28 cellular contexts compared by ENCODE assay signal in genomic region chr4:188821500-188821899, GRCh38.
A peak's percentile ranks its signal among the peaks of the same experiment; 100 is the strongest.
DNase-seq lines count a peak whose midpoint lies in the region; ATAC-seq, FAIRE-seq and TF ChIP-seq lines count a peak whose summit lies in the region.
"Had no signal": no experiment of that assay in that cellular context is flagged by ENCODE, and none has a peak within 500 bp of the region (broad histone marks: within the 10 kb centered on the region; RNA-seq: fewer than 3 reads in every experiment).

No MANE protein-coding gene starts in this region.

- H3K27me3 Mint-ChIP-seq in neural progenitor cell (ENCODE audit: insufficient read depth, low read depth), result peaks cover 2% of the 10 kb centered on the region
- no peaks in the 10 kb centered on the region for H3K27me3 Mint-ChIP-seq in activated naive CD8-positive, alpha-beta T cell treated with anti-CD3 and anti-CD28 coated beads for 36 hours
- H3K27me3 Mint-ChIP-seq: B cell; CD8-positive, alpha-beta memory T cell had no signal

- H4K20me1 ChIP-seq in H1 (replicated peaks in 1 of 2; ENCODE audit: control insufficient read depth in 1 of 2, insufficient read depth in 2 of 2, low read length in 2 of 2), result no peaks in the 10 kb centered on the region
- H4K20me1 ChIP-seq in neural progenitor cell (ENCODE audit: low read depth), result no peaks in the 10 kb centered on the region

- ATAC-seq in HG03442 (IDR thresholded peaks at IDR 0.05; ENCODE audit: unreplicated experiment), result no peak

- H3K4me2 ChIP-seq in H1 (ENCODE audit: insufficient read depth in 1 of 2, low read depth in 2 of 2, low read length in 2 of 2), result no peak overlapping the region
- no peak overlapping the region for H3K4me2 ChIP-seq in neural progenitor cell

- H3K9ac ChIP-seq in H1 (replicated peaks in 1 of 4; ENCODE audit: extremely low read depth in 1 of 4, low read depth in 3 of 4, low read length in 3 of 4) (no peak overlapping the region), neural progenitor cell (no peak overlapping the region)

- H2AK5ac ChIP-seq in H1 (ENCODE audit: low read depth, low read length), result no peak overlapping the region

- TF ChIP-seq POLR2A in H1 (IDR thresholded peaks at IDR 0.05; ENCODE audit: control extremely low read depth in 1 of 2, low read depth in 2 of 2, low read length in 2 of 2), result no peak

- no peak overlapping the region for H3K4ac ChIP-seq in H1 (replicated peaks; ENCODE audit: insufficient read length, low read depth, low read length)

- H3K36me3 ChIP-seq in H1 (ENCODE audit: control insufficient read depth in 2 of 4, insufficient read depth in 4 of 4, low read length in 3 of 4), result no peaks in the 10 kb centered on the region
- no peaks in the 10 kb centered on the region for H3K36me3 ChIP-seq in neural progenitor cell
- H3K36me3 ChIP-seq: SJSA1 had no signal

- no peak overlapping the region for H3K4me3 Mint-ChIP-seq in neural progenitor cell
- no peak overlapping the region for H3K4me3 Mint-ChIP-seq in activated naive CD8-positive, alpha-beta T cell treated with anti-CD3 and anti-CD28 coated beads for 36 hours
- H3K4me3 Mint-ChIP-seq: B cell; CD8-positive, alpha-beta memory T cell had no signal

- H3K27ac ChIP-seq in H1 (ENCODE audit: low read depth, low read length) (no peak overlapping the region), neural progenitor cell (no peak overlapping the region)
- H3K27ac ChIP-seq: 22Rv1, C4-2B, SJSA1 had no signal

- WGBS in H1 (ENCODE audit: extremely low coverage in 1 of 2, insufficient coverage in 1 of 2, insufficient read length in 1 of 2, insufficient replicate concordance in 2 of 2, low coverage in 1 of 2, low lambda C conversion rate in 2 of 2, missing lambda C conversion rate in 1 of 2), 2 experiments, result 93% methylated on average over 8 of the region's 8 CpGs; no CpG with 5 or more reads in 1 of the 2 experiments

- H3K79me2 ChIP-seq in H1 (ENCODE audit: control insufficient read depth in 1 of 2, insufficient read depth in 2 of 2, low read length in 2 of 2), result no peaks in the 10 kb centered on the region
- H3K79me2 ChIP-seq in neural progenitor cell (ENCODE audit: low read depth), result no peaks in the 10 kb centered on the region

- no peaks in the 10 kb centered on the region for H3K27me3 ChIP-seq in H1 (replicated peaks in 1 of 4; ENCODE audit: control insufficient read depth in 3 of 4, extremely low read depth in 1 of 4, insufficient read depth in 3 of 4, low read length in 3 of 4)
- H3K27me3 ChIP-seq in neural progenitor cell, result no peaks in the 10 kb centered on the region
- H3K27me3 ChIP-seq: SJSA1 had no signal

- no peak overlapping the region for H3K14ac ChIP-seq in H1 (ENCODE audit: insufficient read length)

- peaks cover 0 to 13% (median 5%) of the 10 kb centered on the region in 4 experiments; a peak in 5 of 7 replicates for H3K4me1 ChIP-seq in H1 (replicated peaks in 1 of 4; ENCODE audit: control insufficient read depth in 3 of 4, insufficient read depth in 4 of 4, low read length in 3 of 4)
- peaks cover 7% of the 10 kb centered on the region for H3K4me1 ChIP-seq in neural progenitor cell
- H3K4me1 ChIP-seq: SJSA1 had no signal

- H2BK5ac ChIP-seq in H1 (ENCODE audit: low read depth, low read length), result no peak overlapping the region

- H3K9me3 ChIP-seq in H1 (ENCODE audit: insufficient read depth in 2 of 2, low read depth in 1 of 2, low read length in 1 of 2) (no peaks in the 10 kb centered on the region), neural progenitor cell (ENCODE audit: low read depth) (no peaks in the 10 kb centered on the region)
- H3K9me3 ChIP-seq: SJSA1 had no signal

- FAIRE-seq in H1 (lab: Jason Lieb, UNC), result no peak
- FAIRE-seq: GM12892, GM18507 had no signal

- no peak overlapping the region; the same call in 1 of the 2 replicates for H2BK15ac ChIP-seq in H1 (ENCODE audit: low read length)

- no peak overlapping the region for H4K91ac ChIP-seq in H1 (replicated peaks; ENCODE audit: insufficient read length, low read length)

- H4K8ac ChIP-seq in H1 (ENCODE audit: extremely low read depth, insufficient read depth, low read length), result no peak overlapping the region

- H3K36me3 Mint-ChIP-seq in neural progenitor cell, result no peaks in the 10 kb centered on the region
- H3K36me3 Mint-ChIP-seq in activated naive CD8-positive, alpha-beta T cell treated with anti-CD3 and anti-CD28 coated beads for 36 hours, result no peaks in the 10 kb centered on the region

- H3K4me3 ChIP-seq in H1 (ENCODE audit: extremely low read depth in 1 of 4, insufficient read depth in 2 of 4, low read depth in 3 of 4, low read length in 4 of 4) (no peak overlapping the region), neural progenitor cell (no peak overlapping the region)
- H3K4me3 ChIP-seq: SJSA1 had no signal

- TF ChIP-seq EP300 in H1 (IDR thresholded peaks at IDR 0.05; ENCODE audit: borderline replicate concordance in 1 of 2, low read depth in 2 of 2, low read length in 2 of 2), result no peak

- no peaks in the 10 kb centered on the region for H3K79me1 ChIP-seq in H1 (ENCODE audit: low read depth, low read length)

- CTCF ChIA-PET in H1 (lab: Charles Lee; ENCODE audit: partially characterized antibody), result interaction anchor here (2.1 kb wide), 1 partner anchor 9 kb away, joined by 4 read pairs; no protein-coding TSS in a partner anchor

- no peak overlapping the region for H3K56ac ChIP-seq in H1 (replicated peaks; ENCODE audit: insufficient read length, low read depth, low read length)

- in situ Hi-C loops in GM13976 (cut with MboI; ENCODE audit: low sequenced_read_pairs, unreplicated experiment), result no loop called here

- no peak overlapping the region; the same call in 1 of the 2 replicates for H2BK12ac ChIP-seq in H1 (ENCODE audit: low read depth, low read length)

- no peak overlapping the region for H4K5ac ChIP-seq in H1 (ENCODE audit: insufficient read length, low read depth, low read length)

- no peaks in the 10 kb centered on the region for H3F3A ChIP-seq in neural progenitor cell (ENCODE audit: low read depth)

- no peak overlapping the region for H3K27ac Mint-ChIP-seq in neural progenitor cell
- no peak overlapping the region for H3K27ac Mint-ChIP-seq in activated naive CD8-positive, alpha-beta T cell treated with anti-CD3 and anti-CD28 coated beads for 36 hours
- H3K27ac Mint-ChIP-seq: B cell; CD8-positive, alpha-beta memory T cell had no signal

- 0 out of 2 replicates have a peak overlapping the region, but pooled peaks have one; percentile 47 for H2AFZ ChIP-seq in H1 (ENCODE audit: low read length)
- H2AFZ ChIP-seq in neural progenitor cell (replicated peaks), result peak overlapping the region; percentile 36

- no peaks in the 10 kb centered on the region for H3K4me1 Mint-ChIP-seq in neural progenitor cell
- H3K4me1 Mint-ChIP-seq in activated naive CD8-positive, alpha-beta T cell treated with anti-CD3 and anti-CD28 coated beads for 36 hours, result no peaks in the 10 kb centered on the region
- H3K4me1 Mint-ChIP-seq: B cell; CD8-positive, alpha-beta memory T cell had no signal

- peak; percentile 8 for DNase-seq in DMS53 (lab: John Stamatoyannopoulos, UW)
- DNase-seq in DMS53 treated with DMSO at 0.1 percent for 48 hours (lab: John Stamatoyannopoulos, UW; ENCODE audit: unreplicated experiment), result no peak
- peak; percentile 1 for DNase-seq in RPMI7951 (ENCODE audit: low read depth)
- no peak for DNase-seq in H1 (ENCODE audit: low read depth in 1 of 2, low spot score in 2 of 2)
- DNase-seq in neural progenitor cell (ENCODE audit: low spot score), result no peak
- no peak for DNase-seq in activated naive CD8-positive, alpha-beta T cell treated with anti-CD3 and anti-CD28 coated beads for 36 hours
- DNase-seq in GM13976 (ENCODE audit: low spot score), result no peak
- DNase-seq: CD8-positive, alpha-beta memory T cell; DMS 273 treated with DMSO at 0.1 percent for 48 hours; DND-41; IMR-90; KG1; NCI-H1048; NCI-H1417; NCI-H1694; NCI-H2029 treated with DMSO at 0.1 percent for 48 hours; NCI-H2171; NCI-H226; NCI-H510A treated with DMSO at 0.1 percent for 48 hours; Right ventricle myocardium superior; T-helper 1 cell had no signal

- peak; percentile 42 to 53 for TF ChIP-seq RAD21 in H1 (IDR thresholded peaks at IDR 0.05 in 1 of 2, conservative IDR thresholded peaks at IDR 0.05 in 1 of 2; ENCODE audit: low read depth in 2 of 2, low read length in 2 of 2)

- H2BK20ac ChIP-seq in H1 (ENCODE audit: low read length), result peak overlapping the region; percentile 69; the same call in 1 of the 2 replicates

- TF ChIP-seq CTCF in H1 (IDR thresholded peaks at IDR 0.05; ENCODE audit: control extremely low read depth in 1 of 3, insufficient read depth in 1 of 3, low read depth in 1 of 3, low read length in 3 of 3) (peak in 1 of 3 experiments; percentile 9; a peak in 1 of 4 replicates), neural progenitor cell (IDR thresholded peaks at IDR 0.05) (no peak), GM13976 (IDR thresholded peaks at IDR 0.05; ENCODE audit: borderline replicate concordance, control extremely low read depth, extremely low read depth, insufficient read depth, missing control alignments) (no peak)

- H2BK120ac ChIP-seq in H1 (replicated peaks; ENCODE audit: low read depth, low read length), result no peak overlapping the region

- POLR2A ChIA-PET in H1 (lab: Charles Lee; ENCODE audit: partially characterized antibody), result no interaction called here

- peaks cover 3% of the 10 kb centered on the region; the same call in 1 of the 2 replicates for H3K23me2 ChIP-seq in H1 (ENCODE audit: low read depth, low read length)

- no peaks in the 10 kb centered on the region for H3K9me3 Mint-ChIP-seq in neural progenitor cell
- H3K9me3 Mint-ChIP-seq in activated naive CD8-positive, alpha-beta T cell treated with anti-CD3 and anti-CD28 coated beads for 36 hours, result peaks cover 8% of the 10 kb centered on the region

- no peak overlapping the region for H3K23ac ChIP-seq in H1 (ENCODE audit: insufficient read length)

- peak overlapping the region; percentile 2; the same call in 1 of the 2 replicates for H3K18ac ChIP-seq in H1 (ENCODE audit: extremely low read depth, low read length)

TF ChIP-seq in H1, 55 proteins besides CTCF, POLR2A, EP300 and RAD21:
- no peak for TF ChIP-seq RBBP5 (IDR thresholded peaks at IDR 0.05; ENCODE audit: borderline replicate concordance, low read depth, low read length)
- TF ChIP-seq JUND (IDR thresholded peaks at IDR 0.05; ENCODE audit: low read length), result no peak
- TF ChIP-seq SP2 (IDR thresholded peaks at IDR 0.05; ENCODE audit: low read length), result no peak
- no peak for TF ChIP-seq POU5F1 (IDR thresholded peaks at IDR 0.05; ENCODE audit: low read depth, low read length)
- TF ChIP-seq SP1 (IDR thresholded peaks at IDR 0.05; ENCODE audit: low read depth, low read length), result no peak
- TF ChIP-seq TAF1 (IDR thresholded peaks at IDR 0.05; ENCODE audit: low read depth, low read length), result no peak
- no peak for TF ChIP-seq SP4 (IDR thresholded peaks at IDR 0.05; ENCODE audit: low read length)

Comparison
In these comparisons a context has a peak if more than half of its experiments do, and no peak if none do; other contexts are left out.
1. DNase-seq: peak in DMS53 (single experiment) and RPMI7951 (single experiment); none in DMS53 treated with DMSO at 0.1 percent for 48 hours (single experiment), H1 (0 of 2), neural progenitor cell (single experiment), activated naive CD8-positive, alpha-beta T cell treated with anti-CD3 and anti-CD28 coated beads for 36 hours (single experiment) and GM13976 (single experiment).